13 cellular contexts compared by ENCODE assay signal in genomic region chr6:73177221-73177944, GRCh38. TPM values are rescaled to one million over a fixed set of nuclear protein-coding genes. Genes with fewer than 3 reads are reported as not detected.
DNase-seq lines count a peak whose midpoint lies in the region; ATAC-seq and TF ChIP-seq lines count a peak whose summit lies in the region.
"Had no signal": no experiment of that assay in that cellular context is flagged by ENCODE, and none has a peak within 500 bp of the region (broad histone marks: within the 10 kb centered on the region; RNA-seq: fewer than 3 reads in every experiment).

No MANE protein-coding gene starts in this region.

- no peaks in the 10 kb centered on the region for H3K27me3 Mint-ChIP-seq in naive thymus-derived CD4-positive, alpha-beta T cell

- peaks cover 0 to 3% (median 0%) of the 10 kb centered on the region in 5 donors for H3K36me3 Mint-ChIP-seq in naive thymus-derived CD4-positive, alpha-beta T cell

- 80 to 82% methylated on average over 5 of the region's 5 CpGs for WGBS in heart right ventricle, 2 donors

- H3K27ac Mint-ChIP-seq in naive thymus-derived CD4-positive, alpha-beta T cell = no peak overlapping the region

- intact Hi-C loops in naive thymus-derived CD4-positive, alpha-beta T cell (cut with micrococcal nuclease) = no loop called here
- intact Hi-C loops in heart right ventricle (cut with DNase I) = loop anchor here in 2 of 10 donors (10.0 kb wide), 2 partner anchors 563 to 763 kb away; no protein-coding TSS in a partner anchor

- peak; percentile 57 for ATAC-seq in GM18505 (IDR thresholded peaks at IDR 0.05; ENCODE audit: unreplicated experiment)
- ATAC-seq in GM21360 (IDR thresholded peaks at IDR 0.05; ENCODE audit: unreplicated experiment) = peak; percentile 50
- ATAC-seq in HG02938 (IDR thresholded peaks at IDR 0.05; ENCODE audit: unreplicated experiment) = peak; percentile 64
- no peak for ATAC-seq in naive thymus-derived CD4-positive, alpha-beta T cell
- no peak for ATAC-seq in heart right ventricle

- DNase-seq in NAMALWA (ENCODE audit: low spot score) = peak; percentile 69
- DNase-seq in NCI-H1694 treated with DMSO at 0.1 percent for 48 hours (lab: John Stamatoyannopoulos, UW) = no peak
- DNase-seq in GM03348 (ENCODE audit: low spot score) = no peak
- DNase-seq in naive thymus-derived CD4-positive, alpha-beta T cell = no peak
- no peak for DNase-seq in heart right ventricle
- DNase-seq: amniotic stem cell; effector memory CD4-positive, alpha-beta T cell; stimulated activated CD4-positive, alpha-beta T cell treated with anti-CD3 and anti-CD28 coated beads, Interleukin-4, amount 100 ng/mL, for 1 hour had no signal

- H3K9me3 Mint-ChIP-seq in naive thymus-derived CD4-positive, alpha-beta T cell = no peaks in the 10 kb centered on the region

- TF ChIP-seq CTCF in heart right ventricle (IDR thresholded peaks at IDR 0.05) = no peak

- peaks cover 4 to 11% (median 5%) of the 10 kb centered on the region in 7 donors for H3K4me1 Mint-ChIP-seq in naive thymus-derived CD4-positive, alpha-beta T cell

- H3K9me3 ChIP-seq in naive thymus-derived CD4-positive, alpha-beta T cell (ENCODE audit: control insufficient read depth in 2 of 3, low read length in 3 of 3) = no peaks in the 10 kb centered on the region
- H3K9me3 ChIP-seq in heart right ventricle = no peaks in the 10 kb centered on the region

- H3K4me3 Mint-ChIP-seq in naive thymus-derived CD4-positive, alpha-beta T cell = no peak overlapping the region

- no peak overlapping the region for H3K4me3 ChIP-seq in naive thymus-derived CD4-positive, alpha-beta T cell (ENCODE audit: low read length)
- no peak overlapping the region for H3K4me3 ChIP-seq in heart right ventricle

- no peaks in the 10 kb centered on the region for H3K36me3 ChIP-seq in naive thymus-derived CD4-positive, alpha-beta T cell (ENCODE audit: control insufficient read depth in 2 of 3, insufficient read depth in 3 of 3, low read length in 3 of 3)
- no peaks in the 10 kb centered on the region for H3K36me3 ChIP-seq in heart right ventricle

- H3K27me3 ChIP-seq in naive thymus-derived CD4-positive, alpha-beta T cell (ENCODE audit: control insufficient read depth in 2 of 2, insufficient read depth in 2 of 2, low read length in 2 of 2) = no peaks in the 10 kb centered on the region
- H3K27me3 ChIP-seq in heart right ventricle = peaks cover 0 to 14% (median 0%) of the 10 kb centered on the region in 7 donors

- no peaks in the 10 kb centered on the region for H3K4me1 ChIP-seq in naive thymus-derived CD4-positive, alpha-beta T cell (ENCODE audit: control insufficient read depth in 2 of 2, insufficient read depth in 2 of 2, low read length in 2 of 2)
- H3K4me1 ChIP-seq in heart right ventricle = peaks cover 0 to 4% (median 0%) of the 10 kb centered on the region in 9 donors

- H3K27ac ChIP-seq in naive thymus-derived CD4-positive, alpha-beta T cell (ENCODE audit: low read depth, low read length) = no peak overlapping the region
- no peak overlapping the region for H3K27ac ChIP-seq in heart right ventricle

- no peak for TF ChIP-seq POLR2A in GM18505 (IDR thresholded peaks at IDR 0.05; ENCODE audit: borderline replicate concordance, extremely low read depth, insufficient read depth, insufficient read length)

- POLR2A ChIA-PET in naive thymus-derived CD4-positive, alpha-beta T cell (lab: Charles Lee) = no interaction called here

- CTCF ChIA-PET in naive thymus-derived CD4-positive, alpha-beta T cell (lab: Charles Lee) = interaction anchor here (0.9 kb wide), 1 partner anchor 8 kb away, joined by 5 read pairs; no protein-coding TSS in a partner anchor

RNA-seq across cellular contexts. Expression of gene KHDC1L, which starts 47.9 kb away (rescaled TPM):
- not detected for total RNA-seq in naive thymus-derived CD4-positive, alpha-beta T cell
- not detected for polyA plus RNA-seq in naive thymus-derived CD4-positive, alpha-beta T cell
- total RNA-seq in heart right ventricle = not detected
- polyA plus RNA-seq in heart right ventricle = not detected
- total RNA-seq: H1, liver had no signal
- polyA plus RNA-seq: liver had no signal

Comparison
In these comparisons a context has a peak if more than half of its experiments do, and no peak if none do; other contexts are left out.
1. ATAC-seq: peak in GM18505 (single experiment), GM21360 (single experiment) and HG02938 (single experiment); none in naive thymus-derived CD4-positive, alpha-beta T cell (single experiment) and heart right ventricle (0 of 8).